ENCODE assay signal across 8 cellular contexts in genomic region chr3:158539414-158540014, GRCh38.
A peak's percentile ranks its signal among the peaks of the same experiment; 100 is the strongest.
DNase-seq lines count a peak whose midpoint lies in the region; FAIRE-seq and TF ChIP-seq lines count a peak whose summit lies in the region.

No MANE protein-coding gene starts in this region.

- H3K27ac Mint-ChIP-seq in activated naive CD4-positive, alpha-beta T cell treated with anti-CD3 and anti-CD28 coated beads, Interleukin-2, amount 10 ng/mL, durations not matched to agents 7 days and 5 days = no peak overlapping the region

- no peaks in the 10 kb centered on the region for H3K9me3 Mint-ChIP-seq in activated naive CD4-positive, alpha-beta T cell treated with anti-CD3 and anti-CD28 coated beads, Interleukin-2, amount 10 ng/mL, durations not matched to agents 7 days and 5 days

- peak; percentile 46 for FAIRE-seq in GM18507 (lab: Jason Lieb, UNC)

- H3K4me1 Mint-ChIP-seq in activated naive CD4-positive, alpha-beta T cell treated with anti-CD3 and anti-CD28 coated beads, Interleukin-2, amount 10 ng/mL, durations not matched to agents 7 days and 5 days = no peaks in the 10 kb centered on the region

- no peak overlapping the region for H3K4me3 Mint-ChIP-seq in activated naive CD4-positive, alpha-beta T cell treated with anti-CD3 and anti-CD28 coated beads, Interleukin-2, amount 10 ng/mL, durations not matched to agents 7 days and 5 days

- TF ChIP-seq EP300 in Ishikawa (IDR thresholded peaks at IDR 0.05; ENCODE audit: borderline replicate concordance) = no peak

- CTCF ChIA-PET in activated naive CD4-positive, alpha-beta T cell treated with anti-CD3 and anti-CD28 coated beads, Interleukin-2, amount 10 ng/mL, durations not matched to agents 7 days and 5 days (lab: Charles Lee) = interaction anchor here (0.7 to 2.3 kb wide), 8 partner anchors 10 to 674 kb away, joined by 3 to 13 read pairs (median 6); partner anchors contain the start of gene GFM1

- DNase-seq in AG08396 (ENCODE audit: low spot score) = peak; percentile 19
- DNase-seq in GM18507 (ENCODE audit: extremely low spot score, insufficient read length, low read depth) = no peak
- DNase-seq in OCI-M2 (lab: John Stamatoyannopoulos, UW; ENCODE audit: unreplicated experiment) = peak; percentile 9
- peak; percentile 50 for DNase-seq in activated naive CD4-positive, alpha-beta T cell treated with anti-CD3 and anti-CD28 coated beads, Interleukin-2, amount 10 ng/mL, durations not matched to agents 7 days and 5 days
- DNase-seq in hepatic stellate cell (ENCODE audit: low spot score) = peak; percentile 7
- DNase-seq in stimulated activated CD4-positive, alpha-beta T cell treated with anti-CD3 and anti-CD28 coated beads, Interleukin-1b, Interleukin-23, amount 100 ng/mL, for 48 hours = peak; percentile 4
- no peak for DNase-seq in NCI-H128 (lab: John Stamatoyannopoulos, UW; ENCODE audit: unreplicated experiment)

- H3K36me3 Mint-ChIP-seq in activated naive CD4-positive, alpha-beta T cell treated with anti-CD3 and anti-CD28 coated beads, Interleukin-2, amount 10 ng/mL, durations not matched to agents 7 days and 5 days = peaks cover 4% of the 10 kb centered on the region

- H3K27me3 Mint-ChIP-seq in activated naive CD4-positive, alpha-beta T cell treated with anti-CD3 and anti-CD28 coated beads, Interleukin-2, amount 10 ng/mL, durations not matched to agents 7 days and 5 days = no peaks in the 10 kb centered on the region

- TF ChIP-seq RAD21 in Ishikawa (IDR thresholded peaks at IDR 0.05; ENCODE audit: low read depth) = peak; percentile 47

TF ChIP-seq in Ishikawa, 13 proteins besides CTCF, POLR2A, EP300 and RAD21:
- TF ChIP-seq YY1 (IDR thresholded peaks at IDR 0.05; ENCODE audit: low read depth) (peak; percentile 60; the same call in 1 of the 2 replicates), CREB1 (IDR thresholded peaks at IDR 0.05; ENCODE audit: low read depth) (no peak), CEBPB (IDR thresholded peaks at IDR 0.05) (no peak)
- TF ChIP-seq, protein P1, sequence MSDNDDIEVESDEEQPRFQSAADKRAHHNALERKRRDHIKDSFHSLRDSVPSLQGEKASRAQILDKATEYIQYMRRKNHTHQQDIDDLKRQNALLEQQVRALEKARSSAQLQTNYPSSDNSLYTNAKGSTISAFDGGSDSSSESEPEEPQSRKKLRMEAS (IDR thresholded peaks at IDR 0.05) = no peak

Comparison
In these comparisons a context has a peak if more than half of its experiments do, and no peak if none do; other contexts are left out.
1. DNase-seq: peak in AG08396 (single experiment), OCI-M2 (single experiment), activated naive CD4-positive, alpha-beta T cell treated with anti-CD3 and anti-CD28 coated beads, Interleukin-2, amount 10 ng/mL, durations not matched to agents 7 days and 5 days (single experiment), hepatic stellate cell (single experiment) and stimulated activated CD4-positive, alpha-beta T cell treated with anti-CD3 and anti-CD28 coated beads, Interleukin-1b, Interleukin-23, amount 100 ng/mL, for 48 hours (single experiment); none in GM18507 (single experiment) and NCI-H128 (single experiment).